ENCODE assay signal across 1 cellular context in genomic region chr1:63112155-63112914, GRCh38.
TF ChIP-seq lines count a peak whose summit lies in the region.

No MANE protein-coding gene starts in this region.

TF ChIP-seq in WTC11, 78 proteins besides CTCF, POLR2A, EP300 and RAD21 (continued from another document):
- TF ChIP-seq AFF4 (CRISPR knock-in tag; IDR thresholded peaks at IDR 0.05; ENCODE audit: borderline replicate concordance): no peak
- no peak for TF ChIP-seq SMAD3 (CRISPR knock-in tag; IDR thresholded peaks at IDR 0.05; ENCODE audit: borderline replicate concordance)
- no peak for TF ChIP-seq ZNF138 (CRISPR knock-in tag; conservative IDR thresholded peaks at IDR 0.05)
- no peak for TF ChIP-seq ZNF671 (CRISPR knock-in tag; IDR thresholded peaks at IDR 0.05)
- no peak for TF ChIP-seq ZBTB21 (CRISPR knock-in tag; IDR thresholded peaks at IDR 0.05; ENCODE audit: borderline replicate concordance)
- no peak for TF ChIP-seq ZNF317 (CRISPR knock-in tag; IDR thresholded peaks at IDR 0.05; ENCODE audit: borderline replicate concordance, low read depth)
- no peak for TF ChIP-seq FOXK1 (CRISPR knock-in tag; IDR thresholded peaks at IDR 0.05)
- no peak for TF ChIP-seq ARID4B (CRISPR knock-in tag; IDR thresholded peaks at IDR 0.05; ENCODE audit: borderline replicate concordance)
- TF ChIP-seq SMAD4 (CRISPR knock-in tag; IDR thresholded peaks at IDR 0.05): no peak
- TF ChIP-seq ZNF281 (CRISPR knock-in tag; IDR thresholded peaks at IDR 0.05): no peak
- no peak for TF ChIP-seq ZNF532 (CRISPR knock-in tag; IDR thresholded peaks at IDR 0.05; ENCODE audit: borderline replicate concordance)
- no peak for TF ChIP-seq MLX (CRISPR knock-in tag; IDR thresholded peaks at IDR 0.05)
- no peak for TF ChIP-seq SP1 (CRISPR knock-in tag; conservative IDR thresholded peaks at IDR 0.05)
